ENCODE assay signal across 1 cellular context in the genomic region with DNA sequence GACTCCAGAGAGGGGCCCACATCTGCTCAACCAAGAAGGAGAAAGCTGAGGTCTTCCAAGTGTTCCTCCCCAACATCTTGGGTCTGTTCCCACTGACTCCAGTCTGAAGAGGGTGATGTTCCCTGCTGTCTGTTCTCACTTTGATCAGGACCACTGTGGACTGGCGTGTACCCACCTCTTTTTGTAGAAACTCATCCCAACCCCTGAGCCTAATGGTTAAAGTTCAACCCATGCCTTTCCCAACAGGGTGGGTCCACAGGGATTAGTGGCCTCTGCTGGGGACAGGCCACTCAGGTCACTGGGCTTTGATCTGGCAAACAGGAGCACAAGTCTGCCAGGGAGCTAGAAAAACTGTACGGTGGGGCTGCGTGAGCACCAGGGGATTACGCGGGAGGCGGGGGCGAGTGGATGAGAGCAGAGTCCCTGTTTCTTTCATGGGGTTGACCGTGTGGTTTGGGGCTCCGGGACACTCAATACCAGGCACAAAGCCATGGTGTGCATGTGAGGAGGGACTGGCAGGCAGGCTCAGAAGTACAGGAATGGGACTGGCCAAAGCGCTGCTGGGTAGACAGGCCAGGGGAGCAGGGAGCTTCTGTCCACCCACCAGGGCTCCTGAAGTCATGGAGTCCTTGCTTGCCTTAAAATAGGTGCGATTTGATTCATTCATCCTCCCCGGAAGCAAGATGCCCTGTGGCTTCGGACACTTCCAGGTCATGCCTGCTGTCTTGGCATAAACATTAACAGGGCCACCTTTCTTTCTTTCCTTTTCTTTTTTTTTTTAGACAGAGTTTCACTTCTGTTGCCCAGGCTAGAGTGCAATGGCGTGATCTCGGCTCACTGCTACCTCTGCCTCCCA.
TF ChIP-seq lines count a peak whose summit lies in the region.

Gene CA5A, minus strand, starts transcription at position 155 of the 856 bp plus-strand sequence. Its CDS starts 79 bp downstream, at position 76.

TF ChIP-seq in HepG2, 621 proteins besides CTCF, POLR2A, EP300 and RAD21 (continued from another document and continues in another):
- TF ChIP-seq ELF1 (CRISPR knock-in tag; IDR thresholded peaks at IDR 0.05) (peak; percentile 17; the same call in 1 of the 2 replicates), ZNF260 (CRISPR knock-in tag; IDR thresholded peaks at IDR 0.05; ENCODE audit: borderline replicate concordance, low read depth) (no peak), GMEB1 (CRISPR knock-in tag; IDR thresholded peaks at IDR 0.05; ENCODE audit: borderline replicate concordance) (peak; percentile 81), ZBTB14 (CRISPR knock-in tag; IDR thresholded peaks at IDR 0.05) (no peak), CENPT (CRISPR knock-in tag; IDR thresholded peaks at IDR 0.05; ENCODE audit: low read depth) (no peak), PPARG (CRISPR knock-in tag; conservative IDR thresholded peaks at IDR 0.05) (peak; percentile 76), ZNF687 (CRISPR knock-in tag; IDR thresholded peaks at IDR 0.05) (peak; percentile 97), ZNF850 (CRISPR knock-in tag; conservative IDR thresholded peaks at IDR 0.05) (no peak), FOXO1 (CRISPR knock-in tag; IDR thresholded peaks at IDR 0.05) (peak; percentile 77; the same call in 1 of the 2 replicates), ARID5B (CRISPR knock-in tag; IDR thresholded peaks at IDR 0.05) (peak; percentile 93), ZNF343 (CRISPR knock-in tag; IDR thresholded peaks at IDR 0.05) (no peak), ZNF18 (CRISPR knock-in tag; IDR thresholded peaks at IDR 0.05; ENCODE audit: insufficient replicate concordance) (peak; percentile 89), ZNF33A (CRISPR knock-in tag; IDR thresholded peaks at IDR 0.05; ENCODE audit: borderline replicate concordance) (peak; percentile 82; the same call in 1 of the 2 replicates), KLF6 (CRISPR knock-in tag; IDR thresholded peaks at IDR 0.05) (peak; percentile 93), CSRNP1 (CRISPR knock-in tag; IDR thresholded peaks at IDR 0.05) (peak; percentile 93), DR1 (CRISPR knock-in tag; IDR thresholded peaks at IDR 0.05) (peak; percentile 97), ZNF766 (CRISPR knock-in tag; IDR thresholded peaks at IDR 0.05; ENCODE audit: borderline replicate concordance) (no peak; the same call in 1 of the 2 replicates), CHD2 (IDR thresholded peaks at IDR 0.05; ENCODE audit: low read depth, low read length) (no peak), RBAK (CRISPR knock-in tag; IDR thresholded peaks at IDR 0.05) (no peak), U2AF1 (optimal IDR thresholded peaks at IDR 0.05; ENCODE audit: low read depth, low read length) (no peak), ZNF3 (CRISPR knock-in tag; IDR thresholded peaks at IDR 0.05) (no peak), CBX5 (CRISPR knock-in tag; IDR thresholded peaks at IDR 0.05; ENCODE audit: borderline replicate concordance) (peak; percentile 90; the same call in 1 of the 2 replicates)
- TF ChIP-seq, protein P1, sequence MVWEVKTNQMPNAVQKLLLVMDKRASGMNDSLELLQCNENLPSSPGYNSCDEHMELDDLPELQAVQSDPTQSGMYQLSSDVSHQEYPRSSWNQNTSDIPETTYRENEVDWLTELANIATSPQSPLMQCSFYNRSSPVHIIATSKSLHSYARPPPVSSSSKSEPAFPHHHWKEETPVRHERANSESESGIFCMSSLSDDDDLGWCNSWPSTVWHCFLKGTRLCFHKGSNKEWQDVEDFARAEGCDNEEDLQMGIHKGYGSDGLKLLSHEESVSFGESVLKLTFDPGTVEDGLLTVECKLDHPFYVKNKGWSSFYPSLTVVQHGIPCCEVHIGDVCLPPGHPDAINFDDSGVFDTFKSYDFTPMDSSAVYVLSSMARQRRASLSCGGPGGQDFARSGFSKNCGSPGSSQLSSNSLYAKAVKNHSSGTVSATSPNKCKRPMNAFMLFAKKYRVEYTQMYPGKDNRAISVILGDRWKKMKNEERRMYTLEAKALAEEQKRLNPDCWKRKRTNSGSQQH (CRISPR knock-in tag; IDR thresholded peaks at IDR 0.05; ENCODE audit: low read depth), result peak; percentile 95
- TF ChIP-seq, protein P2, sequence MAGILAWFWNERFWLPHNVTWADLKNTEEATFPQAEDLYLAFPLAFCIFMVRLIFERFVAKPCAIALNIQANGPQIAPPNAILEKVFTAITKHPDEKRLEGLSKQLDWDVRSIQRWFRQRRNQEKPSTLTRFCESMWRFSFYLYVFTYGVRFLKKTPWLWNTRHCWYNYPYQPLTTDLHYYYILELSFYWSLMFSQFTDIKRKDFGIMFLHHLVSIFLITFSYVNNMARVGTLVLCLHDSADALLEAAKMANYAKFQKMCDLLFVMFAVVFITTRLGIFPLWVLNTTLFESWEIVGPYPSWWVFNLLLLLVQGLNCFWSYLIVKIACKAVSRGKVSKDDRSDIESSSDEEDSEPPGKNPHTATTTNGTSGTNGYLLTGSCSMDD (CRISPR knock-in tag; IDR thresholded peaks at IDR 0.05), result no peak
- TF ChIP-seq, protein P3, sequence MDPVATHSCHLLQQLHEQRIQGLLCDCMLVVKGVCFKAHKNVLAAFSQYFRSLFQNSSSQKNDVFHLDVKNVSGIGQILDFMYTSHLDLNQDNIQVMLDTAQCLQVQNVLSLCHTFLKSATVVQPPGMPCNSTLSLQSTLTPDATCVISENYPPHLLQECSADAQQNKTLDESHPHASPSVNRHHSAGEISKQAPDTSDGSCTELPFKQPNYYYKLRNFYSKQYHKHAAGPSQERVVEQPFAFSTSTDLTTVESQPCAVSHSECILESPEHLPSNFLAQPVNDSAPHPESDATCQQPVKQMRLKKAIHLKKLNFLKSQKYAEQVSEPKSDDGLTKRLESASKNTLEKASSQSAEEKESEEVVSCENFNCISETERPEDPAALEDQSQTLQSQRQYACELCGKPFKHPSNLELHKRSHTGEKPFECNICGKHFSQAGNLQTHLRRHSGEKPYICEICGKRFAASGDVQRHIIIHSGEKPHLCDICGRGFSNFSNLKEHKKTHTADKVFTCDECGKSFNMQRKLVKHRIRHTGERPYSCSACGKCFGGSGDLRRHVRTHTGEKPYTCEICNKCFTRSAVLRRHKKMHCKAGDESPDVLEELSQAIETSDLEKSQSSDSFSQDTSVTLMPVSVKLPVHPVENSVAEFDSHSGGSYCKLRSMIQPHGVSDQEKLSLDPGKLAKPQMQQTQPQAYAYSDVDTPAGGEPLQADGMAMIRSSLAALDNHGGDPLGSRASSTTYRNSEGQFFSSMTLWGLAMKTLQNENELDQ (CRISPR knock-in tag; IDR thresholded peaks at IDR 0.05; ENCODE audit: borderline replicate concordance), result no peak
- TF ChIP-seq, protein P4, sequence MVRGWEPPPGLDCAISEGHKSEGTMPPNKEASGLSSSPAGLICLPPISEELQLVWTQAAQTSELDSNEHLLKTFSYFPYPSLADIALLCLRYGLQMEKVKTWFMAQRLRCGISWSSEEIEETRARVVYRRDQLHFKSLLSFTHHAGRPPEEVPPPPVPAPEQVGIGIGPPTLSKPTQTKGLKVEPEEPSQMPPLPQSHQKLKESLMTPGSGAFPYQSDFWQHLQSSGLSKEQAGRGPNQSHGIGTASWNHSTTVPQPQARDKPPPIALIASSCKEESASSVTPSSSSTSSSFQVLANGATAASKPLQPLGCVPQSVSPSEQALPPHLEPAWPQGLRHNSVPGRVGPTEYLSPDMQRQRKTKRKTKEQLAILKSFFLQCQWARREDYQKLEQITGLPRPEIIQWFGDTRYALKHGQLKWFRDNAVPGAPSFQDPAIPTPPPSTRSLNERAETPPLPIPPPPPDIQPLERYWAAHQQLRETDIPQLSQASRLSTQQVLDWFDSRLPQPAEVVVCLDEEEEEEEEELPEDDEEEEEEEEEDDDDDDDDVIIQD (CRISPR knock-in tag; IDR thresholded peaks at IDR 0.05; ENCODE audit: low read depth), result peak; percentile 72
